In the genomic region with DNA sequence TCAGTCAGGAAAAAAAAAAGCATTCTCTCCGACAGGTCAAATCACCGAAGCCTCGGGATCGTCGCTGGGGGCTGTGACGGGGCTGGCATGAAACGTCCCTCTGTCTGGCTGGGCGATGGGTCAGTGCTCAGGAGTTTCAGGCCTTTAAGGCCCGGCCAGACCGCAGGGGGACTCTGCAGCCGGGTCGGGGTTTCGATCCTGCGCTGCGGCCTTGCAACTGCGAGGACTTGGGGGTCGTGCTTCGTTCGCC, we compare ENCODE assay signal across 7 cellular contexts. TPM values are rescaled to one million over a fixed set of nuclear protein-coding genes. Genes with fewer than 3 reads are reported as not detected.
DNase-seq lines count a peak whose midpoint lies in the region; ATAC-seq and TF ChIP-seq lines count a peak whose summit lies in the region.

No MANE protein-coding gene starts in this region.

- H3K27me3 ChIP-seq in iPS-15b (ENCODE audit: control insufficient read depth, insufficient read depth, low read length): no peaks in the 10 kb centered on the region

- no peak for ATAC-seq in stimulated activated naive B cell treated with anti-CD40 and anti-IgM and Interleukin-4, amounts not matched to agents 10 μg/mL and 1 μg/mL and 100 μg/mL, for 72 hours (replicated peaks)
- ATAC-seq in left lobe of liver (no peak), GM18511 (IDR thresholded peaks at IDR 0.05; ENCODE audit: unreplicated experiment) (no peak)

- no peaks in the 10 kb centered on the region for H3K27me3 Mint-ChIP-seq in activated CD4-positive, alpha-beta memory T cell treated with anti-CD3 and anti-CD28 coated beads for 36 hours
- H3K27me3 Mint-ChIP-seq in stimulated activated naive B cell treated with anti-CD40 and anti-IgM and Interleukin-4, amounts not matched to agents 10 μg/mL and 1 μg/mL and 100 μg/mL, for 72 hours: no peaks in the 10 kb centered on the region

- POLR2A ChIA-PET in HEK293T (lab: Yijun Ruan, JAX): interaction anchor here (0.8 kb wide), 1 partner anchor 9 kb away, joined by 3 read pairs; no protein-coding TSS in a partner anchor
- POLR2A ChIA-PET in activated CD4-positive, alpha-beta memory T cell treated with anti-CD3 and anti-CD28 coated beads for 36 hours (lab: Charles Lee): no interaction called here

- DNase-seq in HEK293T (ENCODE audit: extremely low spot score) (no peak), KG1 (lab: John Stamatoyannopoulos, UW) (no peak), left lobe of liver (ENCODE audit: low spot score) (no peak)
- DNase-seq in activated CD4-positive, alpha-beta memory T cell treated with anti-CD3 and anti-CD28 coated beads for 36 hours: no peak
- DNase-seq in stimulated activated naive B cell treated with anti-CD40 and anti-IgM and Interleukin-4, amounts not matched to agents 10 μg/mL and 1 μg/mL and 100 μg/mL, for 72 hours: no peak

- CTCF ChIA-PET in HEK293T (lab: Yijun Ruan, JAX): no interaction called here
- CTCF ChIA-PET in activated CD4-positive, alpha-beta memory T cell treated with anti-CD3 and anti-CD28 coated beads for 36 hours (lab: Charles Lee): no interaction called here

- H3K4me3 Mint-ChIP-seq in activated CD4-positive, alpha-beta memory T cell treated with anti-CD3 and anti-CD28 coated beads for 36 hours: peak overlapping the region; percentile 71
- peak overlapping the region; percentile 84 to 94 for H3K4me3 Mint-ChIP-seq in stimulated activated naive B cell treated with anti-CD40 and anti-IgM and Interleukin-4, amounts not matched to agents 10 μg/mL and 1 μg/mL and 100 μg/mL, for 72 hours

- intact Hi-C loops in activated CD4-positive, alpha-beta memory T cell treated with anti-CD3 and anti-CD28 coated beads for 36 hours (cut with micrococcal nuclease): loop anchor here (1.0 kb wide), 1 partner anchor 9 kb away; no protein-coding TSS in a partner anchor

- H3K9me3 ChIP-seq in iPS-15b (ENCODE audit: control insufficient read depth, insufficient read depth, low read length): no peaks in the 10 kb centered on the region

- peaks cover 23% of the 10 kb centered on the region for H3K4me1 Mint-ChIP-seq in activated CD4-positive, alpha-beta memory T cell treated with anti-CD3 and anti-CD28 coated beads for 36 hours (ENCODE audit: low read depth)
- peaks cover 36 to 40% of the 10 kb centered on the region in 2 donors for H3K4me1 Mint-ChIP-seq in stimulated activated naive B cell treated with anti-CD40 and anti-IgM and Interleukin-4, amounts not matched to agents 10 μg/mL and 1 μg/mL and 100 μg/mL, for 72 hours

- no peaks in the 10 kb centered on the region for H3K36me3 ChIP-seq in iPS-15b (ENCODE audit: control insufficient read depth, insufficient read depth, low read length)

- H3K9ac ChIP-seq in iPS-15b (ENCODE audit: low read depth, low read length): no peak overlapping the region

- no peaks in the 10 kb centered on the region for H3K4me1 ChIP-seq in iPS-15b (ENCODE audit: control insufficient read depth, insufficient read depth, low read length)

- H3K4me3 ChIP-seq in iPS-15b (ENCODE audit: low read depth, low read length): peak overlapping the region; percentile 65

- no peaks in the 10 kb centered on the region for H3K9me3 Mint-ChIP-seq in activated CD4-positive, alpha-beta memory T cell treated with anti-CD3 and anti-CD28 coated beads for 36 hours
- no peaks in the 10 kb centered on the region for H3K9me3 Mint-ChIP-seq in stimulated activated naive B cell treated with anti-CD40 and anti-IgM and Interleukin-4, amounts not matched to agents 10 μg/mL and 1 μg/mL and 100 μg/mL, for 72 hours

- no peaks in the 10 kb centered on the region for H3K36me3 Mint-ChIP-seq in activated CD4-positive, alpha-beta memory T cell treated with anti-CD3 and anti-CD28 coated beads for 36 hours
- H3K36me3 Mint-ChIP-seq in stimulated activated naive B cell treated with anti-CD40 and anti-IgM and Interleukin-4, amounts not matched to agents 10 μg/mL and 1 μg/mL and 100 μg/mL, for 72 hours: no peaks in the 10 kb centered on the region

- no peak overlapping the region for H3K27ac Mint-ChIP-seq in activated CD4-positive, alpha-beta memory T cell treated with anti-CD3 and anti-CD28 coated beads for 36 hours
- peak overlapping the region; percentile 93 for H3K27ac Mint-ChIP-seq in stimulated activated naive B cell treated with anti-CD40 and anti-IgM and Interleukin-4, amounts not matched to agents 10 μg/mL and 1 μg/mL and 100 μg/mL, for 72 hours

TF ChIP-seq in HEK293T, 16 proteins besides CTCF, POLR2A, EP300 and RAD21:
- TF ChIP-seq ZNF384 (IDR thresholded peaks at IDR 0.05) (no peak), FOXA1 (IDR thresholded peaks at IDR 0.05) (no peak), CTBP1 (IDR thresholded peaks at IDR 0.05; ENCODE audit: borderline replicate concordance) (no peak), L3MBTL2 (conservative IDR thresholded peaks at IDR 0.05) (peak; percentile 75), HDGF (IDR thresholded peaks at IDR 0.05; ENCODE audit: borderline replicate concordance) (no peak), PKNOX1 (IDR thresholded peaks at IDR 0.05) (no peak), BHLHE40 (IDR thresholded peaks at IDR 0.05; ENCODE audit: borderline replicate concordance) (no peak), FOXK2 (IDR thresholded peaks at IDR 0.05) (no peak)

RNA-seq across cellular contexts. Expression of gene CROCC, which starts 8.2 kb away (rescaled TPM):
- 10 to 100 TPM; 15.9 to 18.7 TPM for total RNA-seq in activated CD4-positive, alpha-beta memory T cell treated with anti-CD3 and anti-CD28 coated beads for 36 hours
- total RNA-seq in left lobe of liver: 11.8 TPM

RNA-seq across cellular contexts. Expression of gene RNU1-2, which starts 17.8 kb away (rescaled TPM):
- total RNA-seq in activated CD4-positive, alpha-beta memory T cell treated with anti-CD3 and anti-CD28 coated beads for 36 hours: 1,000 to 10,000 TPM; 1,390 to 1,409 TPM
- total RNA-seq in left lobe of liver: 1,159 TPM
